8 cellular contexts compared by ENCODE assay signal in the genomic region with DNA sequence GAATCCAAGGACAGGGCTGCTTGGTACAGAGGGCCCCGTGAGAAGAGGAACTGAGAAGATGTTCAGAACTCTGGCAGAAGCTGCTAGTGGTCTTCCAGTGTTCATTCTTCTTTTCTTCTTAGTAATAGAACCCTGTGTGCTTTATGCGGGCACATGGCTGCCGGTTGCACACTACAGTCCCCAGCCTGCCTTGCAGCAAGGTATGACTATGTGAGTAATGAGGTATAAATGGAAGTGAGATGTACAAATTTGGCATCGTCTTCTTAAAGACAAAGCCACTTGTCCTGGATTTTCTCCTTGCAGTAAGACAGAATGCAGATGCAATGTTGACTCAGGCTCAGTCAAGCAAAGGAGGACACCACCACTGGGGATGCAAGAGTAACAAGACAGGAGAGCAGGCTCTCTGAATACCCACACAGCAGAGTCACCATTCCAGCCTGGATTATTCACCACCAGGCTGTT. TPM values are rescaled to one million over a fixed set of nuclear protein-coding genes. Genes with fewer than 3 reads are reported as not detected.
DNase-seq lines count a peak whose midpoint lies in the region; ATAC-seq and TF ChIP-seq lines count a peak whose summit lies in the region.
"Had no signal": no experiment of that assay in that cellular context is flagged by ENCODE, and none has a peak within 500 bp of the region (broad histone marks: within the 10 kb centered on the region; RNA-seq: fewer than 3 reads in every experiment).

No MANE protein-coding gene starts in this region.

- H3F3A ChIP-seq in SK-N-SH (replicated peaks; ENCODE audit: insufficient read depth), result no peaks in the 10 kb centered on the region

- no peak for TF ChIP-seq RAD21 in SK-N-SH (IDR thresholded peaks at IDR 0.05; ENCODE audit: low read length)

- H3K9ac ChIP-seq in SK-N-SH, result no peak overlapping the region

- H3K9me3 ChIP-seq in SK-N-SH, result no peaks in the 10 kb centered on the region

- no peak overlapping the region for H3K4me3 ChIP-seq in SK-N-SH (ENCODE audit: low read depth in 2 of 2, low read length in 1 of 2)

- H2AFZ ChIP-seq in SK-N-SH (ENCODE audit: low read depth), result peak overlapping the region; percentile 21; the same call in 1 of the 2 replicates

- DNase-seq in SK-N-SH, result no peak
- no peak for DNase-seq in activated CD4-positive, CD25-positive, alpha-beta regulatory T cell (lab: John Stamatoyannopoulos, UW)
- no peak for DNase-seq in T-helper 1 cell
- no peak for DNase-seq in NCI-H2107 (lab: John Stamatoyannopoulos, UW)
- DNase-seq: NCI-H1436 treated with DMSO at 0.1 percent for 48 hours had no signal

- peak; percentile 78 for ATAC-seq in GM19372 (IDR thresholded peaks at IDR 0.05; ENCODE audit: low read depth, unreplicated experiment)
- peak; percentile 87 for ATAC-seq in HG02885 (IDR thresholded peaks at IDR 0.05; ENCODE audit: poor library complexity, unreplicated experiment)
- peak; percentile 87 for ATAC-seq in stimulated activated memory B cell treated with anti-CD40 and anti-IgM and Interleukin-4, amounts not matched to agents 10 μg/mL and 1 μg/mL and 100 μg/mL, for 72 hours

- CTCF ChIA-PET in SK-N-SH (lab: Yijun Ruan, JAX), result interaction anchor here (1.2 kb wide), 1 partner anchor 10 kb away, joined by 3 read pairs; no protein-coding TSS in a partner anchor

- 87% methylated on average over 4 of the region's 4 CpGs for WGBS in SK-N-SH (ENCODE audit: low lambda C conversion rate)

- no peak for TF ChIP-seq EP300 in SK-N-SH (IDR thresholded peaks at IDR 0.05; ENCODE audit: borderline replicate concordance in 1 of 2, low read depth in 1 of 2, low read length in 1 of 2)

- no peak overlapping the region for H3K27ac ChIP-seq in SK-N-SH (ENCODE audit: low read depth in 2 of 2, low read length in 1 of 2)

- H3K4me2 ChIP-seq in SK-N-SH, result no peak overlapping the region

- no peaks in the 10 kb centered on the region for H3K79me2 ChIP-seq in SK-N-SH (ENCODE audit: insufficient read depth)

- POLR2A ChIA-PET in SK-N-SH (lab: Yijun Ruan, JAX), result no interaction called here

- H3K27me3 ChIP-seq in SK-N-SH (ENCODE audit: insufficient read depth), result no peaks in the 10 kb centered on the region

- H3K36me3 ChIP-seq in SK-N-SH (replicated peaks in 1 of 2; ENCODE audit: control insufficient read depth in 1 of 2, insufficient read depth in 2 of 2, low read length in 1 of 2), result no peaks in the 10 kb centered on the region

- peaks cover 35% of the 10 kb centered on the region for H3K27me3 Mint-ChIP-seq in stimulated activated memory B cell treated with anti-CD40 and anti-IgM and Interleukin-4, amounts not matched to agents 10 μg/mL and 1 μg/mL and 100 μg/mL, for 72 hours

- no peaks in the 10 kb centered on the region for H3K9me2 ChIP-seq in SK-N-SH

- peak overlapping the region; percentile 18 for H3K27ac Mint-ChIP-seq in stimulated activated memory B cell treated with anti-CD40 and anti-IgM and Interleukin-4, amounts not matched to agents 10 μg/mL and 1 μg/mL and 100 μg/mL, for 72 hours

- H3K4me1 ChIP-seq in SK-N-SH (ENCODE audit: control insufficient read depth in 1 of 2, insufficient read depth in 2 of 2, low read depth in 1 of 2, low read length in 1 of 2), result peaks cover 0 to 17% of the 10 kb centered on the region in 2 experiments; a peak in 2 of 4 replicates

- H3K4me3 Mint-ChIP-seq in stimulated activated memory B cell treated with anti-CD40 and anti-IgM and Interleukin-4, amounts not matched to agents 10 μg/mL and 1 μg/mL and 100 μg/mL, for 72 hours, result no peak overlapping the region

- peaks cover 28% of the 10 kb centered on the region for H3K4me1 Mint-ChIP-seq in stimulated activated memory B cell treated with anti-CD40 and anti-IgM and Interleukin-4, amounts not matched to agents 10 μg/mL and 1 μg/mL and 100 μg/mL, for 72 hours

- no peaks in the 10 kb centered on the region for H3K9me3 Mint-ChIP-seq in stimulated activated memory B cell treated with anti-CD40 and anti-IgM and Interleukin-4, amounts not matched to agents 10 μg/mL and 1 μg/mL and 100 μg/mL, for 72 hours

- no peaks in the 10 kb centered on the region for H4K20me1 ChIP-seq in SK-N-SH (ENCODE audit: insufficient read depth)

- TF ChIP-seq CTCF in SK-N-SH (IDR thresholded peaks at IDR 0.05), result no peak

- H3K36me3 Mint-ChIP-seq in stimulated activated memory B cell treated with anti-CD40 and anti-IgM and Interleukin-4, amounts not matched to agents 10 μg/mL and 1 μg/mL and 100 μg/mL, for 72 hours, result no peaks in the 10 kb centered on the region

TF ChIP-seq in SK-N-SH, 30 proteins besides CTCF, POLR2A, EP300 and RAD21:
- TF ChIP-seq, protein P1, sequence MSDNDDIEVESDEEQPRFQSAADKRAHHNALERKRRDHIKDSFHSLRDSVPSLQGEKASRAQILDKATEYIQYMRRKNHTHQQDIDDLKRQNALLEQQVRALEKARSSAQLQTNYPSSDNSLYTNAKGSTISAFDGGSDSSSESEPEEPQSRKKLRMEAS (IDR thresholded peaks at IDR 0.05; ENCODE audit: low read depth), result 0 out of 2 replicates have a peak, but pooled peaks have one; percentile 11
- TF ChIP-seq TCF12 (IDR thresholded peaks at IDR 0.05), result peak; percentile 27; the same call in 1 of the 2 replicates
- TF ChIP-seq FOXM1 (IDR thresholded peaks at IDR 0.05; ENCODE audit: low read depth), result no peak
- TF ChIP-seq, protein P2, sequence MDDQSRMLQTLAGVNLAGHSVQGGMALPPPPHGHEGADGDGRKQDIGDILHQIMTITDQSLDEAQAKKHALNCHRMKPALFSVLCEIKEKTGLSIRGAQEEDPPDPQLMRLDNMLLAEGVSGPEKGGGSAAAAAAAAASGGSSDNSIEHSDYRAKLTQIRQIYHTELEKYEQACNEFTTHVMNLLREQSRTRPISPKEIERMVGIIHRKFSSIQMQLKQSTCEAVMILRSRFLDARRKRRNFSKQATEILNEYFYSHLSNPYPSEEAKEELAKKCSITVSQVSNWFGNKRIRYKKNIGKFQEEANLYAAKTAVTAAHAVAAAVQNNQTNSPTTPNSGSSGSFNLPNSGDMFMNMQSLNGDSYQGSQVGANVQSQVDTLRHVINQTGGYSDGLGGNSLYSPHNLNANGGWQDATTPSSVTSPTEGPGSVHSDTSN (IDR thresholded peaks at IDR 0.05), result peak; percentile 25; the same call in 1 of the 2 replicates
- TF ChIP-seq NFIC (IDR thresholded peaks at IDR 0.05; ENCODE audit: borderline replicate concordance), result peak; percentile 48; the same call in 1 of the 2 replicates
- TF ChIP-seq SMC3 (IDR thresholded peaks at IDR 0.05; ENCODE audit: low read depth, low read length), result no peak
- peak; percentile 14; the same call in 1 of the 2 replicates for TF ChIP-seq FOSL2 (IDR thresholded peaks at IDR 0.05; ENCODE audit: borderline replicate concordance, low read depth)
- peak; percentile 52; the same call in 1 of the 2 replicates for TF ChIP-seq YY1 (IDR thresholded peaks at IDR 0.05; ENCODE audit: low read depth)

RNA-seq across cellular contexts. Expression of a gene that starts 15.0 kb away (rescaled TPM):
- 49.5 and 52.7 TPM in 2 replicates for polyA plus RNA-seq in SK-N-SH (2012; rRNA removed)
- polyA plus RNA-seq in SK-N-SH (2012; cell fraction: cytosol; rRNA removed), result 64.4 and 75.2 TPM in 2 replicates
- polyA plus RNA-seq in SK-N-SH (2012; cell fraction: nucleus; rRNA removed), result 18.5 and 36.8 TPM in 2 replicates
